Comparison of ENCODE assay signal across 1 cellular context in genomic region chr4:96473246-96473645, GRCh38.
TF ChIP-seq lines count a peak whose summit lies in the region.

No MANE protein-coding gene starts in this region.

TF ChIP-seq in HepG2, 621 proteins besides CTCF, POLR2A, EP300 and RAD21 (continued from another document):
- no peak for TF ChIP-seq DMTF1 (CRISPR knock-in tag; IDR thresholded peaks at IDR 0.05)
- no peak for TF ChIP-seq ZNF512 (CRISPR knock-in tag; IDR thresholded peaks at IDR 0.05)
- no peak for TF ChIP-seq SKIL (CRISPR knock-in tag; IDR thresholded peaks at IDR 0.05; ENCODE audit: borderline replicate concordance)
- TF ChIP-seq PHF8 (CRISPR knock-in tag; IDR thresholded peaks at IDR 0.05), result no peak
- no peak for TF ChIP-seq TCF12 (IDR thresholded peaks at IDR 0.05)
- no peak for TF ChIP-seq TCF12 (CRISPR knock-in tag; IDR thresholded peaks at IDR 0.05)
- no peak for TF ChIP-seq KLF16 (CRISPR knock-in tag; IDR thresholded peaks at IDR 0.05)
- TF ChIP-seq JARID2 (CRISPR knock-in tag; IDR thresholded peaks at IDR 0.05; ENCODE audit: insufficient replicate concordance), result no peak
- TF ChIP-seq ZNF282 (IDR thresholded peaks at IDR 0.05; ENCODE audit: partially characterized antibody), result no peak
- TF ChIP-seq TIGD3 (CRISPR knock-in tag; IDR thresholded peaks at IDR 0.05; ENCODE audit: borderline replicate concordance), result no peak
- TF ChIP-seq FOXC1 (CRISPR knock-in tag; IDR thresholded peaks at IDR 0.05; ENCODE audit: borderline replicate concordance), result no peak
TF ChIP-seq in HepG2: peak in this region for 0.
